Comparison of ENCODE assay signal across 1 cellular context in genomic region chr14:99684356-99684952, GRCh38.
TF ChIP-seq lines count a peak whose summit lies in the region.

No MANE protein-coding gene starts in this region.

TF ChIP-seq in H1, 55 proteins besides CTCF, POLR2A, EP300 and RAD21:
- TF ChIP-seq HDAC2 (IDR thresholded peaks at IDR 0.05; ENCODE audit: borderline replicate concordance in 1 of 2, low read depth in 2 of 2, low read length in 2 of 2) (peak in 1 of 2 experiments; percentile 64; a peak in 2 of 4 replicates), GABPA (IDR thresholded peaks at IDR 0.05; ENCODE audit: borderline replicate concordance, insufficient read depth, low read length) (no peak), JUND (IDR thresholded peaks at IDR 0.05; ENCODE audit: low read length) (no peak), KDM4A (IDR thresholded peaks at IDR 0.05; ENCODE audit: low read depth, low read length, severe bottlenecking) (no peak), HDAC6 (IDR thresholded peaks at IDR 0.05; ENCODE audit: low read depth, low read length) (no peak), CTBP2 (IDR thresholded peaks at IDR 0.05; ENCODE audit: borderline replicate concordance, insufficient read depth, insufficient read length, low read length) (no peak), BCL11A (IDR thresholded peaks at IDR 0.05; ENCODE audit: low read depth in 2 of 2, low read length in 2 of 2) (no peak), KDM5A (IDR thresholded peaks at IDR 0.05; ENCODE audit: low read length) (no peak), KDM1A (IDR thresholded peaks at IDR 0.05; ENCODE audit: borderline replicate concordance, low read length) (peak; percentile 97), ZNF274 (IDR thresholded peaks at IDR 0.05; ENCODE audit: borderline replicate concordance, extremely low read depth, low read length) (no peak), PHF8 (conservative IDR thresholded peaks at IDR 0.05; ENCODE audit: low read depth, low read length) (peak; percentile 45; the same call in 1 of the 2 replicates), BRCA1 (IDR thresholded peaks at IDR 0.05; ENCODE audit: low read depth, low read length) (no peak), SIX5 (IDR thresholded peaks at IDR 0.05; ENCODE audit: low read depth, low read length) (no peak), RBBP5 (IDR thresholded peaks at IDR 0.05; ENCODE audit: borderline replicate concordance, low read depth, low read length) (0 out of 2 replicates have a peak, but pooled peaks have one; percentile 2), SP2 (IDR thresholded peaks at IDR 0.05; ENCODE audit: low read length) (no peak)
